ENCODE assay signal across 20 cellular contexts in genomic region chr16:31043352-31043751, GRCh38. TPM values are rescaled to one million over a fixed set of nuclear protein-coding genes. Genes with fewer than 3 reads are reported as not detected.
A peak's percentile ranks its signal among the peaks of the same experiment; 100 is the strongest.
DNase-seq lines count a peak whose midpoint lies in the region; FAIRE-seq and TF ChIP-seq lines count a peak whose summit lies in the region.
"Had no signal": no experiment of that assay in that cellular context is flagged by ENCODE, and none has a peak within 500 bp of the region (broad histone marks: within the 10 kb centered on the region; RNA-seq: fewer than 3 reads in every experiment).

No MANE protein-coding gene starts in this region.

- H2AFZ ChIP-seq in H9 (ENCODE audit: low read length): no peak overlapping the region
- H2AFZ ChIP-seq: GM23248 had no signal

- H4K5ac ChIP-seq in H9 (ENCODE audit: insufficient read length, low read depth, low read length): no peak overlapping the region

- H3T11ph ChIP-seq in H9 (ENCODE audit: low read length): no peak overlapping the region

- no peak overlapping the region for H3K14ac ChIP-seq in H9 (ENCODE audit: insufficient read depth, low read length)

- no peaks in the 10 kb centered on the region for H3K79me2 ChIP-seq in H9 (ENCODE audit: insufficient read depth, low read length)

- no peak overlapping the region for H3K9ac ChIP-seq in H9 (ENCODE audit: extremely low read depth, insufficient read length, low read length)
- H3K9ac ChIP-seq: GM23248 had no signal

- no peak overlapping the region for H3K4me2 ChIP-seq in H9 (ENCODE audit: insufficient read depth, insufficient read length, low read length)

- in situ Hi-C loops in brain microvascular endothelial cell (cut with HindIII; ENCODE audit: low pct_ligation_motif_present, low sequenced_read_pairs): no loop called here

- no CpG with 5 or more reads among the region's 1 CpG for WGBS in H9 (ENCODE audit: extremely low coverage, insufficient read length, low lambda C conversion rate)
- 40 to 68% (median 42%) methylated on average over 1 of the region's 1 CpG for WGBS in small intestine, 3 donors

- H2BK15ac ChIP-seq in H9 (ENCODE audit: low read depth, low read length): peak overlapping the region; percentile 19; the same call in 1 of the 2 replicates

- H2BK5ac ChIP-seq in H9 (ENCODE audit: insufficient read length, low read length): no peak overlapping the region

- no peak overlapping the region for H3K4ac ChIP-seq in H9 (ENCODE audit: low read depth, low read length)

- FAIRE-seq in small intestine (lab: Jason Lieb, UNC): no peak
- FAIRE-seq: GM12878 had no signal

- no peaks in the 10 kb centered on the region for H3K4me1 ChIP-seq in H9 (ENCODE audit: insufficient read depth, low read length)
- H3K4me1 ChIP-seq in small intestine (ENCODE audit: control insufficient read depth in 2 of 2, insufficient read depth in 1 of 2, low read depth in 1 of 2, low read length in 1 of 2): no peaks in the 10 kb centered on the region
- H3K4me1 ChIP-seq: BE2C had no signal

- no peaks in the 10 kb centered on the region for H3K9me3 ChIP-seq in H9 (ENCODE audit: control insufficient read depth, low read depth, low read length)
- H3K9me3 ChIP-seq in small intestine (ENCODE audit: control insufficient read depth, low read depth): no peaks in the 10 kb centered on the region
- H3K9me3 ChIP-seq: BE2C had no signal

- peaks cover 0 to 7% of the 10 kb centered on the region in 2 experiments; a peak in 1 of 4 replicates for H3K4me1 Mint-ChIP-seq in H9
- no peaks in the 10 kb centered on the region for H3K4me1 Mint-ChIP-seq in glutamatergic neuron (ENCODE audit: low read depth, unreplicated experiment)

- no peak overlapping the region for H2BK20ac ChIP-seq in H9 (ENCODE audit: low read depth, low read length, poor library complexity, severe bottlenecking)

- H3K27ac Mint-ChIP-seq in H9 (no peak overlapping the region), glutamatergic neuron (ENCODE audit: unreplicated experiment) (no peak overlapping the region)
- H3K27ac Mint-ChIP-seq: CD4-positive, CD25-positive, alpha-beta regulatory T cell; CD8-positive, alpha-beta memory T cell; HFFc6 had no signal

- TF ChIP-seq CTCF in H9 (conservative IDR thresholded peaks at IDR 0.05) (no peak), glutamatergic neuron (IDR thresholded peaks at IDR 0.05; ENCODE audit: partially characterized antibody, unreplicated experiment) (no peak), brain microvascular endothelial cell (IDR thresholded peaks at IDR 0.05; ENCODE audit: low read depth, low read length, missing control alignments) (no peak)

- no peak for DNase-seq in H9
- DNase-seq in LHCN-M2 (ENCODE audit: low read depth): peak; percentile 52
- DNase-seq in glutamatergic neuron: no peak
- peak; percentile 43 for DNase-seq in small intestine
- no peak for DNase-seq in activated gamma-delta T cell (lab: John Stamatoyannopoulos, UW)
- no peak for DNase-seq in AG08395 (ENCODE audit: low spot score)
- DNase-seq in brain microvascular endothelial cell: no peak
- DNase-seq: BE2C; C1 segment of cervical spinal cord; CD4-positive, CD25-positive, alpha-beta regulatory T cell; CD8-positive, alpha-beta memory T cell; COR-L47; DMS 273 treated with DMSO at 0.1 percent for 48 hours; DMS53; DND-41; EL; GM23248; HCEC 1CT; HFFc6 had no signal

- H3K27ac ChIP-seq in H9 (ENCODE audit: insufficient read length, low read depth, low read length) (no peak overlapping the region), small intestine (ENCODE audit: low read depth in 1 of 2, low read length in 1 of 2) (peak overlapping the region in 1 of 2 donors; percentile 9), brain microvascular endothelial cell (no peak overlapping the region)
- H3K27ac ChIP-seq: GM23248 had no signal

- H3K56ac ChIP-seq in H9 (ENCODE audit: insufficient read length, low read depth, low read length): no peak overlapping the region

- H3K27me3 Mint-ChIP-seq in H9 (ENCODE audit: low read depth) (0 out of 2 replicates have a peak, but pooled peaks cover 2% of the 10 kb centered on the region), glutamatergic neuron (ENCODE audit: unreplicated experiment) (peaks cover 3% of the 10 kb centered on the region)

- H2AK5ac ChIP-seq in H9 (ENCODE audit: insufficient read length, low read length): no peak overlapping the region

- H3K36me3 Mint-ChIP-seq in H9 (ENCODE audit: insufficient read depth in 1 of 3, low read depth in 3 of 3): peaks cover 0 to 13% (median 2%) of the 10 kb centered on the region in 3 experiments; a peak in 3 of 7 replicates
- H3K36me3 Mint-ChIP-seq in glutamatergic neuron (ENCODE audit: unreplicated experiment): no peaks in the 10 kb centered on the region

- H3K4me3 ChIP-seq in small intestine (ENCODE audit: low read depth in 1 of 2, low read length in 2 of 2) (no peak overlapping the region), brain microvascular endothelial cell (ENCODE audit: low read depth, low read length) (no peak overlapping the region)
- H3K4me3 ChIP-seq: GM12878, GM23248 had no signal

- H3K27me3 ChIP-seq in H9 (ENCODE audit: insufficient read depth, low read length) (no peaks in the 10 kb centered on the region), small intestine (ENCODE audit: control insufficient read depth in 2 of 2, insufficient read depth in 2 of 2, low read length in 2 of 2) (no peaks in the 10 kb centered on the region), brain microvascular endothelial cell (replicated peaks) (no peaks in the 10 kb centered on the region)
- H3K27me3 ChIP-seq: BE2C had no signal

- H3K9me3 Mint-ChIP-seq in H9 (no peaks in the 10 kb centered on the region), glutamatergic neuron (ENCODE audit: unreplicated experiment) (peaks cover 2% of the 10 kb centered on the region)
- H3K9me3 Mint-ChIP-seq: CD8-positive, alpha-beta memory T cell; HFFc6 had no signal

- H3K79me1 ChIP-seq in H9 (ENCODE audit: insufficient read depth, low read depth, low read length, poor library complexity, severe bottlenecking): no peaks in the 10 kb centered on the region

- H2BK120ac ChIP-seq in H9 (ENCODE audit: low read depth, low read length, poor library complexity, severe bottlenecking): no peak overlapping the region

- H4K20me1 ChIP-seq in H9 (ENCODE audit: control insufficient read depth, insufficient read depth, insufficient read length): no peaks in the 10 kb centered on the region

- H3K18ac ChIP-seq in H9 (ENCODE audit: insufficient read length, low read depth, low read length): no peak overlapping the region

- H2BK12ac ChIP-seq in H9 (ENCODE audit: insufficient read length, low read depth, low read length): no peak overlapping the region

- no peak overlapping the region for H4K91ac ChIP-seq in H9 (ENCODE audit: insufficient read length, low read depth, low read length)

- H3K36me3 ChIP-seq in small intestine (ENCODE audit: control insufficient read depth in 2 of 2, insufficient read depth in 2 of 2, low read length in 2 of 2): peaks cover 16 to 19% of the 10 kb centered on the region in 2 donors
- H3K36me3 ChIP-seq in brain microvascular endothelial cell (replicated peaks): peaks cover 27% of the 10 kb centered on the region
- H3K36me3 ChIP-seq: BE2C had no signal

- H3K23ac ChIP-seq in H9 (ENCODE audit: insufficient read length, low read depth, low read length): no peak overlapping the region

- H4K8ac ChIP-seq in H9 (replicated peaks; ENCODE audit: insufficient read length, low read depth, low read length): no peak overlapping the region

- peaks cover 5% of the 10 kb centered on the region for H3K23me2 ChIP-seq in H9 (ENCODE audit: insufficient read length, low read depth, low read length, poor library complexity, severe bottlenecking)

- H3K4me3 Mint-ChIP-seq in H9 (no peak overlapping the region), glutamatergic neuron (ENCODE audit: unreplicated experiment) (peak overlapping the region; percentile 71)
- H3K4me3 Mint-ChIP-seq: CD4-positive, CD25-positive, alpha-beta regulatory T cell; CD8-positive, alpha-beta memory T cell; HFFc6 had no signal

RNA-seq across cellular contexts. Expression of gene STX4, which starts 10.0 kb away (rescaled TPM):
- total RNA-seq in H9 (2021): 31.1 and 32.3 TPM in 2 replicates
- 51.4 and 52.9 TPM in 2 replicates for total RNA-seq in LHCN-M2 (2014; rRNA removed)
- 103 TPM for polyA plus RNA-seq in LHCN-M2 (2012)
- total RNA-seq in glutamatergic neuron (ENCODE audit: unreplicated experiment): 23.4 TPM
- 100 to 1,000 TPM in 2 of 3 donors, 10 to 100 TPM in 1; 64.6 to 115 (median 111) TPM for polyA plus RNA-seq in small intestine

RNA-seq across cellular contexts. Expression of gene ZNF668, which starts 30.7 kb away (rescaled TPM):
- total RNA-seq in H9 (2021) (18.6 and 19.6 TPM in 2 replicates), LHCN-M2 (2014; rRNA removed) (96.0 and 115 TPM in 2 replicates), glutamatergic neuron (ENCODE audit: unreplicated experiment) (15.5 TPM)
- 34.2 TPM for polyA plus RNA-seq in LHCN-M2 (2012)
- 10 to 100 TPM in 2 of 3 donors, 1 to 10 TPM in 1; 9.4 to 12.2 (median 10.8) TPM for polyA plus RNA-seq in small intestine

RNA-seq across cellular contexts. Expression of gene ZNF646, which starts 30.9 kb away (rescaled TPM):
- total RNA-seq in H9 (2021) (25.9 and 29.2 TPM in 2 replicates), LHCN-M2 (2014; rRNA removed) (28.5 and 33.0 TPM in 2 replicates), glutamatergic neuron (ENCODE audit: unreplicated experiment) (33.1 TPM)
- 9.6 TPM for polyA plus RNA-seq in LHCN-M2 (2012)
- polyA plus RNA-seq in small intestine: 10 to 100 TPM in 1 of 3 donors, 1 to 10 TPM in 2; 3.0 to 10.3 (median 4.2) TPM

RNA-seq across cellular contexts. Expression of gene STX1B, which starts 32.9 kb away (rescaled TPM):
- total RNA-seq in H9 (2021): 9.7 and 11.0 TPM in 2 replicates
- 1.7 and 4.1 TPM in 2 replicates for total RNA-seq in LHCN-M2 (2014; rRNA removed)
- 3.4 TPM for polyA plus RNA-seq in LHCN-M2 (2012)
- 51.6 TPM for total RNA-seq in glutamatergic neuron (ENCODE audit: unreplicated experiment)
- polyA plus RNA-seq in small intestine: 1 to 10 TPM in 1 of 3 donors, not detected in 2; 1.5 TPM
- polyA plus RNA-seq: CD4-positive, CD25-positive, alpha-beta regulatory T cell had no signal

RNA-seq across cellular contexts. Expression of gene PRSS53, which starts 45.4 kb away (rescaled TPM):
- total RNA-seq in H9 (2021): 2.8 and 3.6 TPM in 2 replicates
- 9.2 and 9.7 TPM in 2 replicates for total RNA-seq in LHCN-M2 (2014; rRNA removed)
- polyA plus RNA-seq in LHCN-M2 (2012): 0.41 TPM
- 20.4 TPM for total RNA-seq in glutamatergic neuron (ENCODE audit: unreplicated experiment)
- 1 to 10 TPM; 1.6 to 4.7 (median 1.9) TPM for polyA plus RNA-seq in small intestine

Comparison
In these comparisons a context has a peak if more than half of its experiments do, and no peak if none do; other contexts are left out.
1. DNase-seq: peak in LHCN-M2 (single experiment) and small intestine (single experiment); none in H9 (single experiment), glutamatergic neuron (single experiment), activated gamma-delta T cell (single experiment), AG08395 (single experiment) and brain microvascular endothelial cell (single experiment).